ENCODE assay signal across 8 cellular contexts in genomic region chr11:64317325-64317960, GRCh38. TPM values are rescaled to one million over a fixed set of nuclear protein-coding genes. Genes with fewer than 3 reads are reported as not detected.
DNase-seq lines count a peak whose midpoint lies in the region; ATAC-seq and TF ChIP-seq lines count a peak whose summit lies in the region.

Gene TRMT112 (minus strand): TSS chr11:64317559. CDS start chr11:64317526, 33 bp downstream.

- H3K4me3 Mint-ChIP-seq in chondrocyte (ENCODE audit: unreplicated experiment): peak within 1 kb of the TSS; percentile 90

- H3K9me3 Mint-ChIP-seq in chondrocyte (ENCODE audit: low read depth): no peaks in the 10 kb centered on the region

- H3K27me3 ChIP-seq in kidney epithelial cell (ENCODE audit: control insufficient read depth, insufficient read depth, low read length): no peaks in the 10 kb centered on the region

- TF ChIP-seq CTCF in AG10803 (conservative IDR thresholded peaks at IDR 0.05; ENCODE audit: low read length): no peak
- TF ChIP-seq CTCF in chondrocyte (IDR thresholded peaks at IDR 0.05): no peak
- TF ChIP-seq CTCF in kidney epithelial cell (IDR thresholded peaks at IDR 0.05; ENCODE audit: insufficient read depth, low read length, poor library complexity, severe bottlenecking): no peak

- ATAC-seq in GM19043 (IDR thresholded peaks at IDR 0.05; ENCODE audit: low read depth, unreplicated experiment): peak; percentile 59
- peak; percentile 52 for ATAC-seq in HG03432 (IDR thresholded peaks at IDR 0.05; ENCODE audit: unreplicated experiment)

- DNase-seq in AG10803 (ENCODE audit: low read depth) (peak; percentile 96), NCI-H510A treated with DMSO at 0.1 percent for 48 hours (lab: John Stamatoyannopoulos, UW) (peak; percentile 97), chondrocyte (ENCODE audit: low spot score) (peak; percentile 97), kidney epithelial cell (ENCODE audit: low read depth) (peak; percentile 100)
- DNase-seq in activated CD4-positive, alpha-beta T cell treated with anti-CD3 and anti-CD28 coated beads for 24 hours (ENCODE audit: low read depth in 2 of 2): peak; percentile 92 to 93
- peak; percentile 79 to 93 for DNase-seq in stimulated activated CD4-positive, alpha-beta T cell treated with anti-CD3 and anti-CD28 coated beads, Interleukin-1b, Interleukin-23, amount 100 ng/mL, for 1 hour (ENCODE audit: low read depth in 2 of 2)

- no peaks in the 10 kb centered on the region for H3K27me3 Mint-ChIP-seq in chondrocyte (ENCODE audit: low read depth)

- peak within 1 kb of the TSS; percentile 100 for H3K27ac Mint-ChIP-seq in chondrocyte (ENCODE audit: unreplicated experiment)

- H3K36me3 ChIP-seq in kidney epithelial cell (ENCODE audit: control insufficient read depth, insufficient read depth, low read length): peaks cover 7% of the 10 kb centered on the region

- peak within 1 kb of the TSS; percentile 94 for H3K4me3 ChIP-seq in AG10803 (ENCODE audit: low read length)
- peak within 1 kb of the TSS; percentile 71 for H3K4me3 ChIP-seq in kidney epithelial cell (ENCODE audit: low read depth, low read length)

- H3K4me1 Mint-ChIP-seq in chondrocyte (ENCODE audit: low read depth): peaks cover 30% of the 10 kb centered on the region

- peaks cover 8% of the 10 kb centered on the region for H3K36me3 Mint-ChIP-seq in chondrocyte (ENCODE audit: low read depth)

RNA-seq across cellular contexts. Expression of gene TRMT112, which starts in this region (rescaled TPM):
- total RNA-seq in chondrocyte (122 to 182 TPM (median 126 TPM) in 3 replicates), kidney epithelial cell (307 and 366 TPM in 2 replicates)

Comparison
In these comparisons a context has a peak if more than half of its experiments do, and no peak if none do; other contexts are left out.
1. Peak in every context shown above with its lines: DNase-seq, ATAC-seq and H3K4me3 ChIP-seq.